Comparison of ENCODE assay signal across 17 cellular contexts in the genomic region with DNA sequence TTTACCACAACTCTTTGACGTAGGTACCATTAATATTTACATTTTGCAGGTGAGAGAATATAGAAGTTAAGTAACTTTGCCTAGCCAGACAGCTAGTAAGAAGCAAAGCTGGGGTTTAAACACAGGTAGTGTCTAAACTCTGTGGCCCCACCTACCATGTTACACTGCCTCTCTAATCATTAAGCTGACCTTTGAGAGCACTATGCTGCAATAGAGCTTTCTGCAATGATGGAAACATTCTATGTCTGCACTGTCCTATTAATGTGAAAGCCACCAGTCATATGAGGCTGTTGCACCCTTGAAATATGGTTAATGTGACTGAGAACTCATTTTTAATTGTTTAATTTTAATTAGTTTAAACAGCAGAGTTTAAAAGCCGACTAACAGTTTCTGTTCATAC. TPM values are rescaled to one million over a fixed set of nuclear protein-coding genes. Genes with fewer than 3 reads are reported as not detected.
DNase-seq lines count a peak whose midpoint lies in the region; ATAC-seq, FAIRE-seq and TF ChIP-seq lines count a peak whose summit lies in the region.
"Had no signal": no experiment of that assay in that cellular context is flagged by ENCODE, and none has a peak within 500 bp of the region (broad histone marks: within the 10 kb centered on the region; RNA-seq: fewer than 3 reads in every experiment).

No MANE protein-coding gene starts in this region.

- no peak overlapping the region; the same call in 1 of the 2 replicates for H3K18ac ChIP-seq in H1 (ENCODE audit: extremely low read depth, low read length)

- H2AK5ac ChIP-seq in H1 (ENCODE audit: low read depth, low read length) = no peak overlapping the region

- no peak for TF ChIP-seq RAD21 in H1 (IDR thresholded peaks at IDR 0.05 in 1 of 2, conservative IDR thresholded peaks at IDR 0.05 in 1 of 2; ENCODE audit: low read depth in 2 of 2, low read length in 2 of 2)

- H3K9ac ChIP-seq in H1 (replicated peaks in 1 of 4; ENCODE audit: extremely low read depth in 1 of 4, low read depth in 3 of 4, low read length in 3 of 4) = no peak overlapping the region
- H3K9ac ChIP-seq: BLaER1 had no signal

- intact Hi-C loops in mucosa of descending colon (cut with DNase I, micrococcal nuclease) = no loop called here

- H2BK12ac ChIP-seq in H1 (ENCODE audit: low read depth, low read length) = 0 out of 2 replicates have a peak overlapping the region, but pooled peaks have one; percentile 44

- POLR2A ChIA-PET in H1 (lab: Charles Lee; ENCODE audit: partially characterized antibody) = no interaction called here

- H3K4me1 ChIP-seq in H1 (replicated peaks in 1 of 4; ENCODE audit: control insufficient read depth in 3 of 4, insufficient read depth in 4 of 4, low read length in 3 of 4) (peaks cover 12 to 27% (median 19%) of the 10 kb centered on the region in 4 experiments; a peak in 6 of 7 replicates), mucosa of descending colon (ENCODE audit: low read depth) (no peaks in the 10 kb centered on the region), HAP-1 (peaks cover 15% of the 10 kb centered on the region)
- H3K4me1 ChIP-seq: BLaER1 had no signal

- TF ChIP-seq CTCF in H1 (IDR thresholded peaks at IDR 0.05; ENCODE audit: control extremely low read depth in 1 of 3, insufficient read depth in 1 of 3, low read depth in 1 of 3, low read length in 3 of 3) = no peak
- TF ChIP-seq CTCF in mucosa of descending colon (IDR thresholded peaks at IDR 0.05) = no peak

- no peak overlapping the region for H2BK5ac ChIP-seq in H1 (ENCODE audit: low read depth, low read length)

- no peak for TF ChIP-seq POLR2A in H1 (IDR thresholded peaks at IDR 0.05; ENCODE audit: control extremely low read depth in 1 of 2, low read depth in 2 of 2, low read length in 2 of 2)

- H3K27me3 ChIP-seq in H1 (replicated peaks in 1 of 4; ENCODE audit: control insufficient read depth in 3 of 4, extremely low read depth in 1 of 4, insufficient read depth in 3 of 4, low read length in 3 of 4) (no peaks in the 10 kb centered on the region), HAP-1 (ENCODE audit: low read depth) (no peaks in the 10 kb centered on the region)

- no peak overlapping the region for H2BK120ac ChIP-seq in H1 (replicated peaks; ENCODE audit: low read depth, low read length)

- no peaks in the 10 kb centered on the region for H4K20me1 ChIP-seq in H1 (replicated peaks in 1 of 2; ENCODE audit: control insufficient read depth in 1 of 2, insufficient read depth in 2 of 2, low read length in 2 of 2)
- H4K20me1 ChIP-seq: BLaER1 had no signal

- FAIRE-seq in H1 (lab: Jason Lieb, UNC) = no peak
- FAIRE-seq: GM12878, K562 had no signal

- DNase-seq in H1 (ENCODE audit: low read depth in 1 of 2, low spot score in 2 of 2) = no peak
- DNase-seq in left lobe of liver (ENCODE audit: low spot score) = peak; percentile 57
- no peak for DNase-seq in mucosa of descending colon
- DNase-seq in cerebellar cortex (ENCODE audit: low spot score) = no peak
- DNase-seq in HUDEP-2 (lab: John Stamatoyannopoulos, UW; ENCODE audit: unreplicated experiment in 76 of 76) = no peak
- no peak for DNase-seq in HAP-1 (ENCODE audit: low spot score in 2 of 2)
- DNase-seq: AML-193; Caco-2; CD8-positive, alpha-beta memory T cell; DMS79; H9 had no signal

- in situ Hi-C loops in HAP-1 (cut with MboI; ENCODE audit: low sequenced_read_pairs) = no loop called here

- H3K56ac ChIP-seq in H1 (replicated peaks; ENCODE audit: insufficient read length, low read depth, low read length) = no peak overlapping the region

- no peaks in the 10 kb centered on the region for H3K79me1 ChIP-seq in H1 (ENCODE audit: low read depth, low read length)

- CTCF ChIA-PET in H1 (lab: Charles Lee; ENCODE audit: partially characterized antibody) = interaction anchor here (1.4 to 4.9 kb wide), 2 partner anchors 14 to 21 kb away, joined by 3 to 27 read pairs; no protein-coding TSS in a partner anchor

- H3K79me2 ChIP-seq in H1 (ENCODE audit: control insufficient read depth in 1 of 2, insufficient read depth in 2 of 2, low read length in 2 of 2) = no peaks in the 10 kb centered on the region

- no peak overlapping the region for H4K5ac ChIP-seq in H1 (ENCODE audit: insufficient read length, low read depth, low read length)

- H3K14ac ChIP-seq in H1 (ENCODE audit: insufficient read length) = no peak overlapping the region

- no peak overlapping the region for H3K27ac ChIP-seq in H1 (ENCODE audit: low read depth, low read length)
- H3K27ac ChIP-seq: BLaER1 had no signal

- peak overlapping the region; percentile 16; the same call in 1 of the 2 replicates for H2BK20ac ChIP-seq in H1 (ENCODE audit: low read length)

- H3K4me3 ChIP-seq in H1 (ENCODE audit: extremely low read depth in 1 of 4, insufficient read depth in 2 of 4, low read depth in 3 of 4, low read length in 4 of 4) (no peak overlapping the region), mucosa of descending colon (no peak overlapping the region), HAP-1 (no peak overlapping the region)
- H3K4me3 ChIP-seq: BLaER1, GM12878, GM23338, K562 had no signal

- ATAC-seq in left lobe of liver (peak; percentile 99), mucosa of descending colon (peak; percentile 54), HG03565 (IDR thresholded peaks at IDR 0.05; ENCODE audit: unreplicated experiment) (no peak)
- ATAC-seq: GM12878, GM23338, K562 had no signal

- H3K23me2 ChIP-seq in H1 (ENCODE audit: low read depth, low read length) = peaks cover 4% of the 10 kb centered on the region; the same call in 1 of the 2 replicates

- no peak overlapping the region for H3K23ac ChIP-seq in H1 (ENCODE audit: insufficient read length)

- no peak overlapping the region for H3K4me2 ChIP-seq in H1 (ENCODE audit: insufficient read depth in 1 of 2, low read depth in 2 of 2, low read length in 2 of 2)
- H3K4me2 ChIP-seq: BLaER1 had no signal

- peaks cover 0 to 2% (median 0%) of the 10 kb centered on the region in 4 experiments; a peak in 1 of 8 replicates for H3K36me3 ChIP-seq in H1 (ENCODE audit: control insufficient read depth in 2 of 4, insufficient read depth in 4 of 4, low read length in 3 of 4)
- no peaks in the 10 kb centered on the region for H3K36me3 ChIP-seq in mucosa of descending colon (ENCODE audit: low read depth)
- no peaks in the 10 kb centered on the region for H3K36me3 ChIP-seq in HAP-1 (replicated peaks)
- H3K36me3 ChIP-seq: BLaER1 had no signal

- 0 out of 2 replicates have a peak overlapping the region, but pooled peaks have one; percentile 9 for H2BK15ac ChIP-seq in H1 (ENCODE audit: low read length)

- no peak for TF ChIP-seq EP300 in H1 (IDR thresholded peaks at IDR 0.05; ENCODE audit: borderline replicate concordance in 1 of 2, low read depth in 2 of 2, low read length in 2 of 2)

- H3K4ac ChIP-seq in H1 (replicated peaks; ENCODE audit: insufficient read length, low read depth, low read length) = no peak overlapping the region

- no peak overlapping the region for H4K91ac ChIP-seq in H1 (replicated peaks; ENCODE audit: insufficient read length, low read length)

- peaks cover 7 to 8% of the 10 kb centered on the region in 2 experiments; a peak in 3 of 4 replicates for H3K9me3 ChIP-seq in H1 (ENCODE audit: insufficient read depth in 2 of 2, low read depth in 1 of 2, low read length in 1 of 2)
- H3K9me3 ChIP-seq in mucosa of descending colon = no peaks in the 10 kb centered on the region
- H3K9me3 ChIP-seq in HAP-1 = no peaks in the 10 kb centered on the region
- H3K9me3 ChIP-seq: Caco-2 had no signal

- WGBS in H1 (ENCODE audit: extremely low coverage in 1 of 2, insufficient coverage in 1 of 2, insufficient read length in 1 of 2, insufficient replicate concordance in 2 of 2, low coverage in 1 of 2, low lambda C conversion rate in 2 of 2, missing lambda C conversion rate in 1 of 2), 2 experiments = 91% methylated on average over 2 of the region's 2 CpGs; no CpG with 5 or more reads in 1 of the 2 experiments

- no peak overlapping the region for H4K8ac ChIP-seq in H1 (ENCODE audit: extremely low read depth, insufficient read depth, low read length)

- no peak overlapping the region for H2AFZ ChIP-seq in H1 (ENCODE audit: low read length)
- H2AFZ ChIP-seq: GM23338 had no signal

TF ChIP-seq in H1, 55 proteins besides CTCF, POLR2A, EP300 and RAD21:
- TF ChIP-seq ASH2L (IDR thresholded peaks at IDR 0.05; ENCODE audit: low read length) = no peak

RNA-seq across cellular contexts. Expression of a gene that starts 6.3 kb away (rescaled TPM):
- 0.22 and 0.44 TPM in 2 replicates for total RNA-seq in H1 (2021; fragmentation: NEBNext Ultra II Directional; extraction: Animal tissue kit (Norgen Biotek cat#: 25700))
- 0.13 and 0.15 TPM in 2 replicates for polyA plus RNA-seq in H1 (2011; rRNA removed)
- polyA plus RNA-seq in H1 (2011; cell fraction: cytosol; rRNA removed) = 0.10 TPM
- polyA plus RNA-seq in H1 (2011; cell fraction: nucleus; rRNA removed) = 0.20 TPM
- polyA plus RNA-seq in H1 (2012, experiment 1 of 2) = 0.11 to 0.30 TPM (median 0.28 TPM) in 3 of 4 replicates, not detected in the other
- polyA plus RNA-seq in H1 (2012, experiment 2 of 2) = not detected
- 0.14 TPM for polyA plus RNA-seq in H1 (2013, experiment 1 of 2)
- polyA plus RNA-seq in H1 (2013, experiment 2 of 2) = 0.15 TPM
- 0.27 and 0.98 TPM in 2 replicates for polyA minus RNA-seq in H1 (2011; rRNA and poly(A)+ RNA removed)
- not detected for polyA minus RNA-seq in H1 (2011; cell fraction: cytosol; rRNA and poly(A)+ RNA removed)
- 1.2 TPM for polyA minus RNA-seq in H1 (2011; cell fraction: nucleus; rRNA and poly(A)+ RNA removed)
- total RNA-seq in left lobe of liver (2.2 TPM), mucosa of descending colon (1 to 10 TPM; 1.2 to 8.7 (median 1.9) TPM)
- total RNA-seq: CD8-positive, alpha-beta memory T cell; G401; GM12878 had no signal
- polyA plus RNA-seq: CD8-positive, alpha-beta memory T cell had no signal
